In genomic region chr1:52193985-52194384, GRCh38 we compare ENCODE assay signal across 30 cellular contexts.
"Had no signal": no experiment of that assay in that cellular context is flagged by ENCODE, and none has a peak within 500 bp of the region (broad histone marks: within the 10 kb centered on the region; RNA-seq: fewer than 3 reads in every experiment).

No MANE protein-coding gene starts in this region.

- H3K27ac ChIP-seq: adrenal gland, ascending aorta, body of pancreas, brain microvascular endothelial cell, breast epithelium, cardiac muscle cell had no signal

- H3K4me3 ChIP-seq: adrenal gland, ascending aorta, body of pancreas, breast epithelium, cardiac muscle cell had no signal

- ATAC-seq: activated naive CD4-positive, alpha-beta T cell treated with anti-CD3 and anti-CD28 coated beads, Interleukin-2, amount 50 U/mL, for 72 hours; activated naive CD8-positive, alpha-beta T cell treated with anti-CD3 and anti-CD28 coated beads, Interleukin-2, amount 50 U/mL, for 24 hours; activated T-cell treated with anti-CD3 and anti-CD28 coated beads, Interleukin-2, amount 50 U/mL, for 4 hours; activated T-cell treated with anti-CD3 and anti-CD28 coated beads, Interleukin-2, amount 50 U/mL, for 72 hours; activated T-helper 17 cell treated with anti-CD3 and anti-CD28 coated beads, Interleukin-2, amount 50 U/mL, for 72 hours; body of pancreas had no signal

- H3K4me1 ChIP-seq: adrenal gland, ascending aorta, breast epithelium had no signal

- DNase-seq: activated effector memory CD4-positive, alpha-beta T cell treated with anti-CD3 and anti-CD28 coated beads, Interleukin-2, amount 50 U/mL, for 16 hours; activated effector memory CD4-positive, alpha-beta T cell treated with Interleukin-2 at 50 U/mL for 16 hours; activated gamma-delta T cell; activated gamma-delta T cell treated with Interleukin-2 at 50 U/mL for 16 hours; activated naive CD4-positive, alpha-beta T cell; activated naive CD4-positive, alpha-beta T cell treated with anti-CD3 and anti-CD28 coated beads for 36 hours; activated naive CD4-positive, alpha-beta T cell treated with anti-CD3 and anti-CD28 coated beads, Interleukin-2, amount 10 ng/mL, durations not matched to agents 7 days and 5 days; activated naive CD4-positive, alpha-beta T cell treated with anti-CD3 and anti-CD28 coated beads, Interleukin-2, amount 50 U/mL, for 16 hours; activated naive CD4-positive, alpha-beta T cell treated with Interleukin-2 at 50 U/mL for 16 hours; activated naive CD8-positive, alpha-beta T cell treated with anti-CD3 and anti-CD28 coated beads for 36 hours; activated naive CD8-positive, alpha-beta T cell treated with anti-CD3 and anti-CD28 coated beads, Interleukin-2, amount 10 ng/mL, durations not matched to agents 7 days and 5 days; activated naive CD8-positive, alpha-beta T cell treated with anti-CD3 and anti-CD28 coated beads, Interleukin-2, amount 50 U/mL, for 24 hours; activated T-cell treated with anti-CD3 and anti-CD28 coated beads, Interleukin-2, amount 50 U/mL, for 4 hours; activated T-cell treated with anti-CD3 and anti-CD28 coated beads, Interleukin-2, amount 50 U/mL, for 48 hours; activated T-cell treated with anti-CD3 and anti-CD28 coated beads, Interleukin-2, amount 50 U/mL, for 72 hours; adrenal gland; amniotic stem cell; amygdala; anterior cingulate cortex; aorta; body of pancreas; brain microvascular endothelial cell; caudate nucleus; central memory CD4-positive, alpha-beta T cell; cerebellar nuclear complex had no signal

- H3K27me3 ChIP-seq: adrenal gland, ascending aorta, body of pancreas, brain microvascular endothelial cell, breast epithelium, cardiac muscle cell had no signal

- H3K9me3 ChIP-seq: adrenal gland, body of pancreas had no signal

- H3K36me3 ChIP-seq: adrenal gland, ascending aorta, brain microvascular endothelial cell, breast epithelium, cardiac muscle cell had no signal
